Comparison of ENCODE assay signal across 1 cellular context in the genomic region with DNA sequence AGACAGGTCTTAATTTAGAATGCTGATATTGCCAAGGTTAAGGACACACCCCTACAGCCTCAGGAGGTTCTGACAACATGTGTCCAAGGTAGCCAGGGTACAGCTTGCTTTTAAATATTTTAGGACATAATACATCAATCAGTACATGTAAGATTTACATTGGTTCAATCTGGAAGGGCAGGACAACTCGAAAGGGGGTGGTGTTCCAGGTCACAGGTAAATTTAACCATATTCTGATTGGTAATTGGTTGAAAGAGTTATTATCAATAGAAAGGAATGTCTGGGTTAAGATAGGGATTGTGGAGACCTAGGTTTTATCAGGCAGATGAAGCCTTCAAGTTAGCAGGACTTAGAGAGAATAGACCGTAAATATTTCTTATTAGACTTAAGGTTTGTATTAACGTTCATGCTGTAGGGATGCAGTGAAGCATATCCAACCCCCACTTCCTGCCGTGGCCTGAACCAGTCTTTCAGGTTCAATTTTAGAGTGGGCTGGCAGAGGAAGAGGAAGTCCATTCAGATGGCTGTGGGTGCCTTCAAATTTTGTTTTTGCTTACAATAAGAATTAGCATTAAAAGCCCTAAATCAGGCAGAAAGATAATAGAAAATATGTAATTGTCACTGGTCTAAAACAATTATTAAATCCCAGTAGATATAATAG.
A peak's percentile ranks its signal among the peaks of the same experiment; 100 is the strongest.
TF ChIP-seq lines count a peak whose summit lies in the region.

No MANE protein-coding gene starts in this region.

TF ChIP-seq in GM12878, 131 proteins besides CTCF, POLR2A, EP300 and RAD21 (continued from another document):
- TF ChIP-seq RUNX3 (IDR thresholded peaks at IDR 0.05; ENCODE audit: low read length) (peak; percentile 73), RAD51 (IDR thresholded peaks at IDR 0.05) (no peak), ZBED1 (IDR thresholded peaks at IDR 0.05; ENCODE audit: borderline replicate concordance) (0 out of 2 replicates have a peak, but pooled peaks have one; percentile 29), GABPA (IDR thresholded peaks at IDR 0.05; ENCODE audit: low read depth) (peak; percentile 55; the same call in 1 of the 2 replicates), BCL11A (IDR thresholded peaks at IDR 0.05; ENCODE audit: low read depth, low read length) (peak; percentile 47; the same call in 1 of the 2 replicates), PAX5 (IDR thresholded peaks at IDR 0.05; ENCODE audit: borderline replicate concordance, low read depth, low read length) (peak; percentile 90), HCFC1 (IDR thresholded peaks at IDR 0.05; ENCODE audit: low read length) (no peak), JUND (IDR thresholded peaks at IDR 0.05; ENCODE audit: low read depth, low read length) (no peak), SPI1 (IDR thresholded peaks at IDR 0.05; ENCODE audit: borderline replicate concordance, insufficient read depth, low read depth, low read length) (peak; percentile 89)
- TF ChIP-seq, protein P1, sequence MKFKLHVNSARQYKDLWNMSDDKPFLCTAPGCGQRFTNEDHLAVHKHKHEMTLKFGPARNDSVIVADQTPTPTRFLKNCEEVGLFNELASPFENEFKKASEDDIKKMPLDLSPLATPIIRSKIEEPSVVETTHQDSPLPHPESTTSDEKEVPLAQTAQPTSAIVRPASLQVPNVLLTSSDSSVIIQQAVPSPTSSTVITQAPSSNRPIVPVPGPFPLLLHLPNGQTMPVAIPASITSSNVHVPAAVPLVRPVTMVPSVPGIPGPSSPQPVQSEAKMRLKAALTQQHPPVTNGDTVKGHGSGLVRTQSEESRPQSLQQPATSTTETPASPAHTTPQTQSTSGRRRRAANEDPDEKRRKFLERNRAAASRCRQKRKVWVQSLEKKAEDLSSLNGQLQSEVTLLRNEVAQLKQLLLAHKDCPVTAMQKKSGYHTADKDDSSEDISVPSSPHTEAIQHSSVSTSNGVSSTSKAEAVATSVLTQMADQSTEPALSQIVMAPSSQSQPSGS (IDR thresholded peaks at IDR 0.05; ENCODE audit: low read length) = no peak; the same call in 1 of the 2 replicates
- TF ChIP-seq, protein P2, sequence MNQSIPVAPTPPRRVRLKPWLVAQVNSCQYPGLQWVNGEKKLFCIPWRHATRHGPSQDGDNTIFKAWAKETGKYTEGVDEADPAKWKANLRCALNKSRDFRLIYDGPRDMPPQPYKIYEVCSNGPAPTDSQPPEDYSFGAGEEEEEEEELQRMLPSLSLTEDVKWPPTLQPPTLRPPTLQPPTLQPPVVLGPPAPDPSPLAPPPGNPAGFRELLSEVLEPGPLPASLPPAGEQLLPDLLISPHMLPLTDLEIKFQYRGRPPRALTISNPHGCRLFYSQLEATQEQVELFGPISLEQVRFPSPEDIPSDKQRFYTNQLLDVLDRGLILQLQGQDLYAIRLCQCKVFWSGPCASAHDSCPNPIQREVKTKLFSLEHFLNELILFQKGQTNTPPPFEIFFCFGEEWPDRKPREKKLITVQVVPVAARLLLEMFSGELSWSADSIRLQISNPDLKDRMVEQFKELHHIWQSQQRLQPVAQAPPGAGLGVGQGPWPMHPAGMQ (IDR thresholded peaks at IDR 0.05; ENCODE audit: borderline replicate concordance) = no peak
